ENCODE assay signal across 8 cellular contexts in genomic region chr15:80779658-80780415, GRCh38. TPM values are rescaled to one million over a fixed set of nuclear protein-coding genes. Genes with fewer than 3 reads are reported as not detected.
A peak's percentile ranks its signal among the peaks of the same experiment; 100 is the strongest.
DNase-seq lines count a peak whose midpoint lies in the region; ATAC-seq and TF ChIP-seq lines count a peak whose summit lies in the region.

No MANE protein-coding gene starts in this region.

- ATAC-seq in natural killer cell (no peak), HG02981 (IDR thresholded peaks at IDR 0.05; ENCODE audit: unreplicated experiment) (no peak)

- H3K27me3 Mint-ChIP-seq in activated CD4-positive, alpha-beta T cell treated with anti-CD3 and anti-CD28 coated beads, Interleukin-2, amount 10 ng/mL, durations not matched to agents 24 days and 14 days: peaks cover 59% of the 10 kb centered on the region
- H3K27me3 Mint-ChIP-seq in natural killer cell (ENCODE audit: low read depth in 2 of 2): peaks cover 42 to 43% of the 10 kb centered on the region in 2 donors

- H3K36me3 Mint-ChIP-seq in activated CD4-positive, alpha-beta T cell treated with anti-CD3 and anti-CD28 coated beads, Interleukin-2, amount 10 ng/mL, durations not matched to agents 24 days and 14 days (ENCODE audit: low read depth): no peaks in the 10 kb centered on the region
- no peaks in the 10 kb centered on the region for H3K36me3 Mint-ChIP-seq in natural killer cell

- WGBS in esophagus muscularis mucosa: 3% methylated on average over 14 of the region's 45 CpGs

- peaks cover 16% of the 10 kb centered on the region for H3K4me1 Mint-ChIP-seq in activated CD4-positive, alpha-beta T cell treated with anti-CD3 and anti-CD28 coated beads, Interleukin-2, amount 10 ng/mL, durations not matched to agents 24 days and 14 days
- peaks cover 0 to 9% of the 10 kb centered on the region in 2 donors for H3K4me1 Mint-ChIP-seq in natural killer cell

- no peak overlapping the region for H3K27ac Mint-ChIP-seq in activated CD4-positive, alpha-beta T cell treated with anti-CD3 and anti-CD28 coated beads, Interleukin-2, amount 10 ng/mL, durations not matched to agents 24 days and 14 days
- no peak overlapping the region for H3K27ac Mint-ChIP-seq in natural killer cell

- peaks cover 0 to 6% of the 10 kb centered on the region in 2 donors for H3K27me3 ChIP-seq in Peyer's patch
- peaks cover 0 to 41% (median 18%) of the 10 kb centered on the region in 4 donors for H3K27me3 ChIP-seq in esophagus muscularis mucosa

- no peak for DNase-seq in activated CD4-positive, alpha-beta T cell treated with anti-CD3 and anti-CD28 coated beads, Interleukin-2, amount 10 ng/mL, durations not matched to agents 24 days and 14 days
- DNase-seq in activated CD4-positive, alpha-beta T cell treated with anti-CD3 and anti-CD28 coated beads, Interleukin-2, amount 50 U/mL, for 48 hours: no peak
- peak in 1 of 3 donors; percentile 54 for DNase-seq in Peyer's patch
- no peak for DNase-seq in esophagus muscularis mucosa (ENCODE audit: extremely low spot score)
- no peak for DNase-seq in natural killer cell
- no peak for DNase-seq in middle frontal gyrus (ENCODE audit: extremely low spot score, low spot score)
- no peak for DNase-seq in HuH-7.5 (ENCODE audit: low spot score)

- H3K9me3 ChIP-seq in Peyer's patch (no peaks in the 10 kb centered on the region), esophagus muscularis mucosa (no peaks in the 10 kb centered on the region)

- TF ChIP-seq EP300 in esophagus muscularis mucosa (IDR thresholded peaks at IDR 0.05): no peak

- H3K4me3 ChIP-seq in Peyer's patch: peak overlapping the region in 3 of 4 donors; percentile 35 to 55 (median 53)
- peak overlapping the region; percentile 55 to 68 (median 62) for H3K4me3 ChIP-seq in esophagus muscularis mucosa

- TF ChIP-seq POLR2A in Peyer's patch (IDR thresholded peaks at IDR 0.05) (no peak), esophagus muscularis mucosa (IDR thresholded peaks at IDR 0.05; ENCODE audit: low read depth) (no peak)

- H3K9me3 Mint-ChIP-seq in activated CD4-positive, alpha-beta T cell treated with anti-CD3 and anti-CD28 coated beads, Interleukin-2, amount 10 ng/mL, durations not matched to agents 24 days and 14 days: no peaks in the 10 kb centered on the region
- H3K9me3 Mint-ChIP-seq in natural killer cell: no peaks in the 10 kb centered on the region

- H3K27ac ChIP-seq in Peyer's patch: no peak overlapping the region
- no peak overlapping the region for H3K27ac ChIP-seq in esophagus muscularis mucosa (replicated peaks in 1 of 4)

- TF ChIP-seq CTCF in Peyer's patch (IDR thresholded peaks at IDR 0.05): no peak
- TF ChIP-seq CTCF in esophagus muscularis mucosa (IDR thresholded peaks at IDR 0.05): no peak
- no peak for TF ChIP-seq CTCF in natural killer cell (IDR thresholded peaks at IDR 0.05)

- H3K36me3 ChIP-seq in Peyer's patch: no peaks in the 10 kb centered on the region
- no peaks in the 10 kb centered on the region for H3K36me3 ChIP-seq in esophagus muscularis mucosa

- H3K4me3 Mint-ChIP-seq in activated CD4-positive, alpha-beta T cell treated with anti-CD3 and anti-CD28 coated beads, Interleukin-2, amount 10 ng/mL, durations not matched to agents 24 days and 14 days: peak overlapping the region; percentile 70
- H3K4me3 Mint-ChIP-seq in natural killer cell: peak overlapping the region; percentile 21

- intact Hi-C loops in activated CD4-positive, alpha-beta T cell treated with anti-CD3 and anti-CD28 coated beads, Interleukin-2, amount 10 ng/mL, durations not matched to agents 24 days and 14 days (cut with micrococcal nuclease): loop anchor here (2.0 to 5.0 kb wide), 2 partner anchors 191 to 213 kb away; no protein-coding TSS in a partner anchor
- intact Hi-C loops in esophagus muscularis mucosa (cut with DNase I) (loop anchor here (2.0 kb wide), 1 partner anchor 213 kb away; no protein-coding TSS in a partner anchor), natural killer cell (cut with micrococcal nuclease) (loop anchor here (10.0 kb wide), 1 partner anchor 165 kb away; no protein-coding TSS in a partner anchor)

- H3K4me1 ChIP-seq in Peyer's patch (peaks cover 0 to 30% (median 6%) of the 10 kb centered on the region in 4 donors), esophagus muscularis mucosa (peaks cover 27 to 38% (median 32%) of the 10 kb centered on the region in 4 donors)

RNA-seq across cellular contexts. Expression of gene CEMIP, which starts 0.7 kb away (rescaled TPM):
- total RNA-seq in activated CD4-positive, alpha-beta T cell treated with anti-CD3 and anti-CD28 coated beads, Interleukin-2, amount 10 ng/mL, durations not matched to agents 24 days and 14 days: not detected in 2 replicates
- total RNA-seq in Peyer's patch (under 1 TPM in 3 of 4 donors, not detected in 1; 0.27 to 0.83 (median 0.57) TPM), esophagus muscularis mucosa (under 1 TPM in 3 of 4 donors, not detected in 1; 0.17 to 0.34 (median 0.26) TPM), natural killer cell (under 1 TPM in 2 of 3 donors, not detected in 1; 0.07 to 0.82 TPM)
